ENCODE assay signal across 14 cellular contexts in genomic region chr13:62246581-62246980, GRCh38.
DNase-seq lines count a peak whose midpoint lies in the region; ATAC-seq and TF ChIP-seq lines count a peak whose summit lies in the region.
"Had no signal": no experiment of that assay in that cellular context is flagged by ENCODE, and none has a peak within 500 bp of the region (broad histone marks: within the 10 kb centered on the region; RNA-seq: fewer than 3 reads in every experiment).

No MANE protein-coding gene starts in this region.

- no peak for TF ChIP-seq CTCF in CD14-positive monocyte (IDR thresholded peaks at IDR 0.05)

- H3K27me3 Mint-ChIP-seq in CD14-positive monocyte (ENCODE audit: low read depth in 3 of 3) = peaks cover 0 to 2% (median 0%) of the 10 kb centered on the region in 3 donors

- H3K4me1 Mint-ChIP-seq in CD14-positive monocyte = no peaks in the 10 kb centered on the region

- no peaks in the 10 kb centered on the region for H3K36me3 Mint-ChIP-seq in CD14-positive monocyte
- H3K36me3 Mint-ChIP-seq: CD8-positive, alpha-beta T cell had no signal

- H3K4me3 Mint-ChIP-seq in CD14-positive monocyte = no peak overlapping the region
- H3K4me3 Mint-ChIP-seq: CD8-positive, alpha-beta T cell had no signal

- DNase-seq in amniotic stem cell (lab: John Stamatoyannopoulos, UW) = peak; percentile 32
- DNase-seq in dedifferentiated amniotic fluid mesenchymal stem cell (ENCODE audit: extremely low spot score) = peak; percentile 80
- peak; percentile 29 for DNase-seq in kidney tubule cell (ENCODE audit: low spot score)
- no peak for DNase-seq in CD14-positive monocyte (ENCODE audit: low spot score)
- DNase-seq in RKO (ENCODE audit: low spot score) = no peak
- DNase-seq: BE2C; CD8-positive, alpha-beta T cell; COR-L47; DND-41; GDM1; H7 had no signal

- intact Hi-C loops in CD14-positive monocyte (cut with micrococcal nuclease) = no loop called here

- ATAC-seq in GM19351 (IDR thresholded peaks at IDR 0.05; ENCODE audit: unreplicated experiment) (no peak), HG03280 (IDR thresholded peaks at IDR 0.05; ENCODE audit: unreplicated experiment) (no peak)
- ATAC-seq: A549; CD8-positive, alpha-beta T cell had no signal

- H3K27ac Mint-ChIP-seq in CD14-positive monocyte = no peak overlapping the region
- H3K27ac Mint-ChIP-seq: CD8-positive, alpha-beta T cell had no signal

- peaks cover 0 to 9% (median 4%) of the 10 kb centered on the region in 7 donors for H3K9me3 Mint-ChIP-seq in CD14-positive monocyte

Comparison
In these comparisons a context has a peak if more than half of its experiments do, and no peak if none do; other contexts are left out.
1. DNase-seq: peak in amniotic stem cell (single experiment), dedifferentiated amniotic fluid mesenchymal stem cell (single experiment) and kidney tubule cell (single experiment); none in CD14-positive monocyte (single experiment) and RKO (single experiment).